19 cellular contexts compared by ENCODE assay signal in genomic region chr11:115939104-115939503, GRCh38.
DNase-seq lines count a peak whose midpoint lies in the region; FAIRE-seq and TF ChIP-seq lines count a peak whose summit lies in the region.
"Had no signal": no experiment of that assay in that cellular context is flagged by ENCODE, and none has a peak within 500 bp of the region (broad histone marks: within the 10 kb centered on the region; RNA-seq: fewer than 3 reads in every experiment).

No MANE protein-coding gene starts in this region.

- TF ChIP-seq CTCF in cardiac muscle cell (IDR thresholded peaks at IDR 0.05; ENCODE audit: low read depth, low read length) (no peak), left ventricle myocardium inferior (IDR thresholded peaks at IDR 0.05; ENCODE audit: borderline replicate concordance) (no peak), kidney epithelial cell (IDR thresholded peaks at IDR 0.05; ENCODE audit: insufficient read depth, low read length, poor library complexity, severe bottlenecking) (no peak), kidney (IDR thresholded peaks at IDR 0.05; ENCODE audit: borderline replicate concordance, extremely low read depth, insufficient read depth) (no peak)

- H3K9me3 ChIP-seq in cardiac muscle cell (ENCODE audit: low read depth): no peaks in the 10 kb centered on the region
- no peaks in the 10 kb centered on the region for H3K9me3 ChIP-seq in left ventricle myocardium inferior (replicated peaks)
- H3K9me3 ChIP-seq in kidney (ENCODE audit: control insufficient read depth in 1 of 2, low read length in 2 of 2): no peaks in the 10 kb centered on the region
- H3K9me3 ChIP-seq: A549, esophagus squamous epithelium had no signal

- H3K4me1 ChIP-seq in cardiac muscle cell (ENCODE audit: low read depth) (no peaks in the 10 kb centered on the region), left ventricle myocardium inferior (no peaks in the 10 kb centered on the region), kidney (ENCODE audit: control insufficient read depth in 1 of 2, insufficient read depth in 1 of 2, low read depth in 1 of 2, low read length in 2 of 2) (no peaks in the 10 kb centered on the region)
- H3K4me1 ChIP-seq: A549 had no signal

- H3K27me3 ChIP-seq in cardiac muscle cell (peaks cover 3% of the 10 kb centered on the region), left ventricle myocardium inferior (ENCODE audit: low read depth) (peaks cover 59% of the 10 kb centered on the region), kidney epithelial cell (ENCODE audit: control insufficient read depth, insufficient read depth, low read length) (no peaks in the 10 kb centered on the region)

- peak; percentile 12 to 20 for DNase-seq in cardiac muscle cell (ENCODE audit: low read depth in 1 of 2, low spot score in 1 of 2)
- DNase-seq in left ventricle myocardium inferior: no peak
- peak; percentile 83 for DNase-seq in astrocyte of the hippocampus (ENCODE audit: low read depth, low spot score)
- DNase-seq in kidney epithelial cell (ENCODE audit: low read depth): peak; percentile 69
- no peak for DNase-seq in kidney
- DNase-seq in amniotic stem cell (lab: John Stamatoyannopoulos, UW): no peak
- no peak for DNase-seq in HK-2 (ENCODE audit: unreplicated experiment)
- DNase-seq in MV-4-11 (lab: John Stamatoyannopoulos, UW): no peak
- DNase-seq: activated CD4-positive, alpha-beta T cell treated with anti-CD3 and anti-CD28 coated beads for 1 hour; C1 segment of cervical spinal cord; central memory CD4-positive, alpha-beta T cell; effector CD4-positive, alpha-beta T cell; esophagus squamous epithelium; GOT3; midbrain; NCI-H1048; T1000 had no signal

- H3K27ac ChIP-seq in cardiac muscle cell (no peak overlapping the region), left ventricle myocardium inferior (replicated peaks) (no peak overlapping the region), kidney (ENCODE audit: low read depth in 2 of 2, low read length in 2 of 2) (no peak overlapping the region)
- H3K27ac ChIP-seq: A549, esophagus squamous epithelium had no signal

- H3K36me3 ChIP-seq in cardiac muscle cell (no peaks in the 10 kb centered on the region), left ventricle myocardium inferior (no peaks in the 10 kb centered on the region), kidney epithelial cell (ENCODE audit: control insufficient read depth, insufficient read depth, low read length) (no peaks in the 10 kb centered on the region), kidney (ENCODE audit: control insufficient read depth in 1 of 2, insufficient read depth in 2 of 2, low read length in 2 of 2) (no peaks in the 10 kb centered on the region)
- H3K36me3 ChIP-seq: esophagus squamous epithelium had no signal

- intact Hi-C loops in left ventricle myocardium inferior (cut with micrococcal nuclease): no loop called here
- intact Hi-C loops in kidney (cut with DNase I): no loop called here

- H3K4me3 ChIP-seq in cardiac muscle cell (no peak overlapping the region), left ventricle myocardium inferior (no peak overlapping the region), kidney epithelial cell (ENCODE audit: low read depth, low read length) (no peak overlapping the region), kidney (ENCODE audit: low read length in 2 of 2) (no peak overlapping the region)
- H3K4me3 ChIP-seq: A549, esophagus squamous epithelium had no signal

- H3K9ac ChIP-seq in kidney (ENCODE audit: low read length in 2 of 2): no peak overlapping the region

- no peak for FAIRE-seq in kidney (lab: Jason Lieb, UNC)
- FAIRE-seq: A549, keratinocyte had no signal

Comparison
In these comparisons a context has a peak if more than half of its experiments do, and no peak if none do; other contexts are left out.
1. DNase-seq: peak in cardiac muscle cell (2 of 2), astrocyte of the hippocampus (single experiment) and kidney epithelial cell (single experiment); none in left ventricle myocardium inferior (single experiment), kidney (single experiment), amniotic stem cell (single experiment), HK-2 (single experiment) and MV-4-11 (single experiment).